Comparison of ENCODE assay signal across 8 cellular contexts in the genomic region with DNA sequence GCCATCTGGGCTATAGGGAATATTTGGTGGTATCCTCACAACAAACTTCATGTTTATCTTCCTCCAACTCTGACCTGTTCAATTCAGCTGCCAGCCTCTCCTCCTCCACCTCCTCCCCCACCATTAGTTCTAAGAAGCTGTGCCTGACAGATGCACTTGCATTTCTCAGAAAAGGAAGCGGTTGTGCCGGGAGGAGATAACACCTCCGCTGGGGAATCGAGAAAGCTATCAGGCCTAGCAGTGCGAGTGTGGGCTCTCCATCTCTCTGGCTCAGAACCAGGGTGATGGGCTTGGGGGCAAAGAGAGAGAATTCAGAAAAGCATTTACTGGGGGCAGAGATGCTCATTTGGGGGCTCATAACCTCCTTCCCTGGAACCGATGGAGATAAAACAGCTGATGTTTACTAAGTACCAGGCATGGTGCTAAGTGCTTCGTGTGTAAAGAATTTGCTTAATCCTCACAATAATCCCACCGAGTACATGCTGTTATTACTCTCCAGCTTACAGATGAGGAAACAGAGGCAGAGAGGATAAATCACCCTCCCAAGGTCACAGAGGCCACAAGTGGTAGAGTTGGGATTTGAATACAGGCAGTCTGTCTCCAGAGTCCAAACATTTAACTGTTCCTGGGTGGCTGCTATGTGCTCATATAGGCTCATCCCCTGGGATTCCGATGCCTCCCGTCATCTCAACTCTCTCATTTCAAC. TPM values are rescaled to one million over a fixed set of nuclear protein-coding genes. Genes with fewer than 3 reads are reported as not detected.
DNase-seq lines count a peak whose midpoint lies in the region; ATAC-seq and TF ChIP-seq lines count a peak whose summit lies in the region.

No MANE protein-coding gene starts in this region.

- H3K36me3 Mint-ChIP-seq in activated T-cell treated with anti-CD3 and anti-CD28 coated beads, Interleukin-2, amount 50 U/mL, for 4 hours (ENCODE audit: insufficient read depth), result peaks cover 45% of the 10 kb centered on the region

- no peaks in the 10 kb centered on the region for H3K27me3 ChIP-seq in cardiac muscle cell

- H3K36me3 ChIP-seq in cardiac muscle cell, result no peaks in the 10 kb centered on the region

- H3K4me1 Mint-ChIP-seq in activated T-cell treated with anti-CD3 and anti-CD28 coated beads, Interleukin-2, amount 50 U/mL, for 4 hours (ENCODE audit: low read depth), result peaks cover 83% of the 10 kb centered on the region

- H3K4me3 ChIP-seq in NB4 (ENCODE audit: low read depth, low read length) (peak overlapping the region; percentile 60), cardiac muscle cell (no peak overlapping the region)

- peak overlapping the region; percentile 86 for H3K4me3 Mint-ChIP-seq in activated T-cell treated with anti-CD3 and anti-CD28 coated beads, Interleukin-2, amount 50 U/mL, for 4 hours

- H3K9me3 Mint-ChIP-seq in activated T-cell treated with anti-CD3 and anti-CD28 coated beads, Interleukin-2, amount 50 U/mL, for 4 hours, result no peaks in the 10 kb centered on the region

- no peaks in the 10 kb centered on the region for H3K9me3 ChIP-seq in cardiac muscle cell (ENCODE audit: low read depth)

- peaks cover 52% of the 10 kb centered on the region for H3K4me1 ChIP-seq in cardiac muscle cell (ENCODE audit: low read depth)

- DNase-seq in NB4 (ENCODE audit: low read depth), result peak; percentile 83
- DNase-seq in activated T-cell treated with anti-CD3 and anti-CD28 coated beads, Interleukin-2, amount 50 U/mL, for 4 hours, result peak; percentile 65
- peak; percentile 29 to 83 for DNase-seq in cardiac muscle cell (ENCODE audit: low read depth in 1 of 2, low spot score in 1 of 2)
- peak; percentile 33 to 51 for DNase-seq in stimulated activated CD4-positive, alpha-beta T cell treated with anti-CD3 and anti-CD28 coated beads, Interleukin-12 subunit alpha, Interleukin-12 subunit beta, amount 100 ng/mL, for 24 hours (ENCODE audit: low read depth in 2 of 2)
- DNase-seq in COLO829 (ENCODE audit: low spot score), result no peak
- no peak for DNase-seq in NCI-H1092 treated with DMSO at 0.1 percent for 48 hours (lab: John Stamatoyannopoulos, UW)
- no peak for DNase-seq in NCI-H1436 treated with DMSO at 0.1 percent for 48 hours (lab: John Stamatoyannopoulos, UW)

- no peak for TF ChIP-seq POLR2A in NB4 (IDR thresholded peaks at IDR 0.05; ENCODE audit: extremely low read depth, insufficient read length)

- H3K27me3 Mint-ChIP-seq in activated T-cell treated with anti-CD3 and anti-CD28 coated beads, Interleukin-2, amount 50 U/mL, for 4 hours (ENCODE audit: low read depth), result no peaks in the 10 kb centered on the region

- peak; percentile 64 for ATAC-seq in GM19351 (IDR thresholded peaks at IDR 0.05; ENCODE audit: unreplicated experiment)
- ATAC-seq in activated T-cell treated with anti-CD3 and anti-CD28 coated beads, Interleukin-2, amount 50 U/mL, for 4 hours, result peak; percentile 66 to 72

- TF ChIP-seq CTCF in NB4 (IDR thresholded peaks at IDR 0.05; ENCODE audit: low read depth, low read length) (no peak), cardiac muscle cell (IDR thresholded peaks at IDR 0.05; ENCODE audit: low read depth, low read length) (no peak)

- H3K27ac ChIP-seq in cardiac muscle cell, result peak overlapping the region; percentile 72

RNA-seq across cellular contexts. Expression of gene COX4I2, which starts 38.3 kb away (rescaled TPM):
- not detected for total RNA-seq in activated T-cell treated with anti-CD3 and anti-CD28 coated beads, Interleukin-2, amount 50 U/mL, for 4 hours
- not detected in 2 replicates for total RNA-seq in cardiac muscle cell
- 0.81 and 0.97 TPM in 2 replicates for polyA plus RNA-seq in cardiac muscle cell

RNA-seq across cellular contexts. Expression of gene BCL2L1, which starts 46.7 kb away (rescaled TPM):
- 100 to 1,000 TPM; 237 to 274 (median 248) TPM for total RNA-seq in activated T-cell treated with anti-CD3 and anti-CD28 coated beads, Interleukin-2, amount 50 U/mL, for 4 hours
- total RNA-seq in cardiac muscle cell, result 74.6 and 81.2 TPM in 2 replicates
- polyA plus RNA-seq in cardiac muscle cell, result 37.8 and 40.5 TPM in 2 replicates

Comparison
In these comparisons a context has a peak if more than half of its experiments do, and no peak if none do; other contexts are left out.
1. DNase-seq: peak in NB4 (single experiment), activated T-cell treated with anti-CD3 and anti-CD28 coated beads, Interleukin-2, amount 50 U/mL, for 4 hours (single experiment), cardiac muscle cell (2 of 2) and stimulated activated CD4-positive, alpha-beta T cell treated with anti-CD3 and anti-CD28 coated beads, Interleukin-12 subunit alpha, Interleukin-12 subunit beta, amount 100 ng/mL, for 24 hours (2 of 2); none in COLO829 (single experiment), NCI-H1092 treated with DMSO at 0.1 percent for 48 hours (single experiment) and NCI-H1436 treated with DMSO at 0.1 percent for 48 hours (single experiment).